Comparison of ENCODE assay signal across 1 cellular context in the genomic region with DNA sequence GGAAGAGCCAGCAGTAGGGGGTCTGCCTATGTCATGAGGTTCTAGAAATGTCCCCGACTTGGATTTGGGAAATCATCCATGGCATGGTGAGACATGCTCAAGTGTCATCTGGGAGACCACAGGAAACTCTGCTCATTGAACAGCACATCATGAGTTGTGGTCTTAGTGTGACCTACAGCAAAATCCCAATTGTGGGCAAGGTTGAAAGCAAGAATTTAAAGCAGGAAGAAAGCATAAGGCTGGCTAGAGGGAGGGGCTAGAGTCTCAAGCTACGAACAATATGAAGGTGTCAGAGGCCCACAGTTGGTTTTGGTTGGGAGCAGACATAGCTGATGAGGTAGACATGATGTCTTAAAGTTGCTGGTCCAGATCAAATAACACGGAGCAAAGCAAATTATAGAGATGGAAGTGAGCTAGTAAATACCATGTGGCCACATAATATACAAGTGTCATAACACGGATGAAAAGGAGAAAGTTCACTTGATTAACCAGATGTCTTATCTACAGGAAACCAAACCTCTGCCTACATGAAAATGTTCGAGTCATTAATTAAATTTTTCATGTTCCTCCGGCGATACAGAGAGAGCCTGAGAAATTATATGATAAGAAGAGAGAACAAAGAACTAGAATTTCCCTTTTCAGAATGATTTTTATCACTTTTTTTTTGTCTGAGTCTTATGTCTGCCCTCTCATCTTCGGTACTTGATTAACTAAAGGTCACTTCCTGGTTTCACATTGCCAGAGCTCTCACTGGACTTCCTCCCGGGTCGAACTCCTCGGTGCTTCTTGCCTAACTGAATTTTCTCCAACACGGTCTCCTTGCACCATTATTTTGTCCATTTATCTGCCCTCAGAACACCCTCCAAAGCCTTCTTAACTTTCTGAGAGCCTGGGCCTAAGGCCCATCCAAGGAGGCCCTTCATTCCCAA.
A peak's percentile ranks its signal among the peaks of the same experiment; 100 is the strongest.
TF ChIP-seq lines count a peak whose summit lies in the region.

No MANE protein-coding gene starts in this region.

TF ChIP-seq in GM12878, 131 proteins besides CTCF, POLR2A, EP300 and RAD21 (continued from another document):
- TF ChIP-seq, protein P1, sequence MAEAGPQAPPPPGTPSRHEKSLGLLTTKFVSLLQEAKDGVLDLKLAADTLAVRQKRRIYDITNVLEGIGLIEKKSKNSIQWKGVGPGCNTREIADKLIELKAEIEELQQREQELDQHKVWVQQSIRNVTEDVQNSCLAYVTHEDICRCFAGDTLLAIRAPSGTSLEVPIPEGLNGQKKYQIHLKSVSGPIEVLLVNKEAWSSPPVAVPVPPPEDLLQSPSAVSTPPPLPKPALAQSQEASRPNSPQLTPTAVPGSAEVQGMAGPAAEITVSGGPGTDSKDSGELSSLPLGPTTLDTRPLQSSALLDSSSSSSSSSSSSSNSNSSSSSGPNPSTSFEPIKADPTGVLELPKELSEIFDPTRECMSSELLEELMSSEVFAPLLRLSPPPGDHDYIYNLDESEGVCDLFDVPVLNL (IDR thresholded peaks at IDR 0.05; ENCODE audit: low read depth, low read length): no peak
- TF ChIP-seq MEF2B (IDR thresholded peaks at IDR 0.05; ENCODE audit: partially characterized antibody, poor library complexity, severe bottlenecking): peak; percentile 20
- TF ChIP-seq HDAC6 (IDR thresholded peaks at IDR 0.05; ENCODE audit: unreplicated experiment): no peak
- TF ChIP-seq CHD4 (IDR thresholded peaks at IDR 0.05): no peak
- peak; percentile 23 to 48; a peak in 2 of 4 replicates for TF ChIP-seq IKZF2 (IDR thresholded peaks at IDR 0.05)
- TF ChIP-seq ZBTB33 (IDR thresholded peaks at IDR 0.05): no peak
- peak; percentile 53; the same call in 1 of the 2 replicates for TF ChIP-seq SPI1 (IDR thresholded peaks at IDR 0.05; ENCODE audit: borderline replicate concordance, insufficient read depth, low read depth, low read length)
- peak; percentile 55; the same call in 1 of the 2 replicates for TF ChIP-seq MLLT1 (IDR thresholded peaks at IDR 0.05)
- TF ChIP-seq SMARCA5 (IDR thresholded peaks at IDR 0.05): no peak
- 0 out of 2 replicates have a peak, but pooled peaks have one; percentile 15 for TF ChIP-seq RFX5 (IDR thresholded peaks at IDR 0.05; ENCODE audit: low read depth, low read length)
- no peak for TF ChIP-seq HDGF (IDR thresholded peaks at IDR 0.05)
- TF ChIP-seq NFIC (IDR thresholded peaks at IDR 0.05; ENCODE audit: low read depth, low read length): 0 out of 2 replicates have a peak, but pooled peaks have one; percentile 5
- TF ChIP-seq IKZF1 (conservative IDR thresholded peaks at IDR 0.05): peak; percentile 16; the same call in 1 of the 2 replicates
- TF ChIP-seq NR2F1 (conservative IDR thresholded peaks at IDR 0.05): 0 out of 2 replicates have a peak, but pooled peaks have one; percentile 10
- TF ChIP-seq, protein P2, sequence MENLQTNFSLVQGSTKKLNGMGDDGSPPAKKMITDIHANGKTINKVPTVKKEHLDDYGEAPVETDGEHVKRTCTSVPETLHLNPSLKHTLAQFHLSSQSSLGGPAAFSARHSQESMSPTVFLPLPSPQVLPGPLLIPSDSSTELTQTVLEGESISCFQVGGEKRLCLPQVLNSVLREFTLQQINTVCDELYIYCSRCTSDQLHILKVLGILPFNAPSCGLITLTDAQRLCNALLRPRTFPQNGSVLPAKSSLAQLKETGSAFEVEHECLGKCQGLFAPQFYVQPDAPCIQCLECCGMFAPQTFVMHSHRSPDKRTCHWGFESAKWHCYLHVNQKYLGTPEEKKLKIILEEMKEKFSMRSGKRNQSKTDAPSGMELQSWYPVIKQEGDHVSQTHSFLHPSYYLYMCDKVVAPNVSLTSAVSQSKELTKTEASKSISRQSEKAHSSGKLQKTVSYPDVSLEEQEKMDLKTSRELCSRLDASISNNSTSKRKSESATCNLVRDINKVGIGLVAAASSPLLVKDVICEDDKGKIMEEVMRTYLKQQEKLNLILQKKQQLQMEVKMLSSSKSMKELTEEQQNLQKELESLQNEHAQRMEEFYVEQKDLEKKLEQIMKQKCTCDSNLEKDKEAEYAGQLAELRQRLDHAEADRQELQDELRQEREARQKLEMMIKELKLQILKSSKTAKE (IDR thresholded peaks at IDR 0.05; ENCODE audit: low read depth, poor library complexity, severe bottlenecking): peak; percentile 6
- TF ChIP-seq, protein P3, sequence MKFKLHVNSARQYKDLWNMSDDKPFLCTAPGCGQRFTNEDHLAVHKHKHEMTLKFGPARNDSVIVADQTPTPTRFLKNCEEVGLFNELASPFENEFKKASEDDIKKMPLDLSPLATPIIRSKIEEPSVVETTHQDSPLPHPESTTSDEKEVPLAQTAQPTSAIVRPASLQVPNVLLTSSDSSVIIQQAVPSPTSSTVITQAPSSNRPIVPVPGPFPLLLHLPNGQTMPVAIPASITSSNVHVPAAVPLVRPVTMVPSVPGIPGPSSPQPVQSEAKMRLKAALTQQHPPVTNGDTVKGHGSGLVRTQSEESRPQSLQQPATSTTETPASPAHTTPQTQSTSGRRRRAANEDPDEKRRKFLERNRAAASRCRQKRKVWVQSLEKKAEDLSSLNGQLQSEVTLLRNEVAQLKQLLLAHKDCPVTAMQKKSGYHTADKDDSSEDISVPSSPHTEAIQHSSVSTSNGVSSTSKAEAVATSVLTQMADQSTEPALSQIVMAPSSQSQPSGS (IDR thresholded peaks at IDR 0.05; ENCODE audit: low read length): no peak
- TF ChIP-seq, protein P4, sequence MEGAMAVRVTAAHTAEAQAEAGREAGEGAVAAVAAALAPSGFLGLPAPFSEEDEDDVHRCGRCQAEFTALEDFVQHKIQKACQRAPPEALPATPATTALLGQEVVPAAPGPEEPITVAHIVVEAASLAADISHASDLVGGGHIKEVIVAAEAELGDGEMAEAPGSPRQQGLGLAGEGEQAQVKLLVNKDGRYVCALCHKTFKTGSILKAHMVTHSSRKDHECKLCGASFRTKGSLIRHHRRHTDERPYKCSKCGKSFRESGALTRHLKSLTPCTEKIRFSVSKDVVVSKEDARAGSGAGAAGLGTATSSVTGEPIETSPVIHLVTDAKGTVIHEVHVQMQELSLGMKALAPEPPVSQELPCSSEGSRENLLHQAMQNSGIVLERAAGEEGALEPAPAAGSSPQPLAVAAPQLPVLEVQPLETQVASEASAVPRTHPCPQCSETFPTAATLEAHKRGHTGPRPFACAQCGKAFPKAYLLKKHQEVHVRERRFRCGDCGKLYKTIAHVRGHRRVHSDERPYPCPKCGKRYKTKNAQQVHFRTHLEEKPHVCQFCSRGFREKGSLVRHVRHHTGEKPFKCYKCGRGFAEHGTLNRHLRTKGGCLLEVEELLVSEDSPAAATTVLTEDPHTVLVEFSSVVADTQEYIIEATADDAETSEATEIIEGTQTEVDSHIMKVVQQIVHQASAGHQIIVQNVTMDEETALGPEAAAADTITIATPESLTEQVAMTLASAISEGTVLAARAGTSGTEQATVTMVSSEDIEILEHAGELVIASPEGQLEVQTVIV (IDR thresholded peaks at IDR 0.05; ENCODE audit: borderline replicate concordance, partially characterized antibody): no peak
- TF ChIP-seq ATF3 (IDR thresholded peaks at IDR 0.05; ENCODE audit: borderline replicate concordance, extremely low read depth, low read depth, low read length): no peak
- TF ChIP-seq CUX1 (IDR thresholded peaks at IDR 0.05; ENCODE audit: insufficient replicate concordance, low read depth, low read length): no peak
- TF ChIP-seq EED (IDR thresholded peaks at IDR 0.05; ENCODE audit: low read depth): peak; percentile 43; the same call in 1 of the 2 replicates
- TF ChIP-seq SREBF1 (IDR thresholded peaks at IDR 0.05; ENCODE audit: low read length): no peak
- 0 out of 4 replicates have a peak, but pooled peaks of 1 of the 2 experiments have one; percentile 11 for TF ChIP-seq BHLHE40 (IDR thresholded peaks at IDR 0.05; ENCODE audit: borderline replicate concordance in 1 of 2, low read depth in 2 of 2, low read length in 1 of 2)
- TF ChIP-seq RUNX3 (IDR thresholded peaks at IDR 0.05; ENCODE audit: low read length): peak; percentile 74
